In genomic region chr3:190595807-190596206, GRCh38 we compare ENCODE assay signal across 20 cellular contexts.
DNase-seq lines count a peak whose midpoint lies in the region; ATAC-seq and TF ChIP-seq lines count a peak whose summit lies in the region.
"Had no signal": no experiment of that assay in that cellular context is flagged by ENCODE, and none has a peak within 500 bp of the region (broad histone marks: within the 10 kb centered on the region; RNA-seq: fewer than 3 reads in every experiment).

No MANE protein-coding gene starts in this region.

- no peak for TF ChIP-seq EP300 in tibial nerve (IDR thresholded peaks at IDR 0.05)

- H3K27ac ChIP-seq in RWPE2 (ENCODE audit: poor library complexity, severe bottlenecking) (peak overlapping the region; percentile 16), right lobe of liver (peak overlapping the region; percentile 21 to 53 (median 22)), tibial nerve (no peak overlapping the region), thyroid gland (no peak overlapping the region)
- H3K27ac ChIP-seq: BLaER1, HL-60, SJSA1 had no signal

- H3K4me1 ChIP-seq in RWPE2 (ENCODE audit: insufficient read depth, poor library complexity, severe bottlenecking) (peaks cover 18% of the 10 kb centered on the region), right lobe of liver (peaks cover 0 to 25% (median 5%) of the 10 kb centered on the region in 4 donors), tibial nerve (no peaks in the 10 kb centered on the region), thyroid gland (peaks cover 8 to 13% of the 10 kb centered on the region in 2 donors)

- CTCF ChIA-PET in Calu3 (lab: Charles Lee) = interaction anchor here (0.6 to 1.4 kb wide), 7 partner anchors 10 to 101 kb away, joined by 3 to 5 read pairs (median 4); no protein-coding TSS in a partner anchor

- BruUV-seq in Calu3 (replicated peaks; lab: Mats Ljungman, UMichigan) = no TSS peak

- H3K9me3 ChIP-seq in RWPE2 (ENCODE audit: severe bottlenecking) (no peaks in the 10 kb centered on the region), right lobe of liver (no peaks in the 10 kb centered on the region), tibial nerve (no peaks in the 10 kb centered on the region), thyroid gland (no peaks in the 10 kb centered on the region)
- H3K9me3 ChIP-seq: SJSA1 had no signal

- ATAC-seq in RWPE2 (ENCODE audit: low read depth) (no peak), esophagus mucosa (peak; percentile 73), right lobe of liver (peak in 1 of 4 donors; percentile 31), GM21576 (IDR thresholded peaks at IDR 0.05; ENCODE audit: unreplicated experiment) (no peak), GM18858 (IDR thresholded peaks at IDR 0.05; ENCODE audit: unreplicated experiment) (no peak)
- ATAC-seq: HCT116, Right ventricle myocardium inferior had no signal

- no peaks in the 10 kb centered on the region for H3K27me3 Mint-ChIP-seq in Calu3 (ENCODE audit: unreplicated experiment)
- H3K27me3 Mint-ChIP-seq: CD4-positive, CD25-positive, alpha-beta regulatory T cell had no signal

- peaks cover 7% of the 10 kb centered on the region for H3K9me3 Mint-ChIP-seq in Calu3 (ENCODE audit: low read depth, unreplicated experiment)

- peak overlapping the region; percentile 87 for H3K27ac Mint-ChIP-seq in Calu3 (ENCODE audit: unreplicated experiment)
- H3K27ac Mint-ChIP-seq: CD4-positive, CD25-positive, alpha-beta regulatory T cell had no signal

- TF ChIP-seq CTCF in Calu3 (IDR thresholded peaks at IDR 0.05; ENCODE audit: unreplicated experiment) = no peak
- no peak for TF ChIP-seq CTCF in RWPE2 (IDR thresholded peaks at IDR 0.05; ENCODE audit: poor library complexity, severe bottlenecking)
- no peak for TF ChIP-seq CTCF in right lobe of liver (IDR thresholded peaks at IDR 0.05)
- no peak for TF ChIP-seq CTCF in tibial nerve (IDR thresholded peaks at IDR 0.05)
- no peak for TF ChIP-seq CTCF in thyroid gland (IDR thresholded peaks at IDR 0.05)

- no peaks in the 10 kb centered on the region for H3K27me3 ChIP-seq in RWPE2 (ENCODE audit: insufficient read depth, poor library complexity, severe bottlenecking)
- no peaks in the 10 kb centered on the region for H3K27me3 ChIP-seq in right lobe of liver
- H3K27me3 ChIP-seq in tibial nerve = no peaks in the 10 kb centered on the region
- no peaks in the 10 kb centered on the region for H3K27me3 ChIP-seq in thyroid gland
- H3K27me3 ChIP-seq: BLaER1, SJSA1 had no signal

- H3K36me3 Mint-ChIP-seq in Calu3 (ENCODE audit: insufficient read depth, unreplicated experiment) = peaks cover 28% of the 10 kb centered on the region

- H3K4me1 Mint-ChIP-seq in Calu3 (ENCODE audit: low read depth, unreplicated experiment) = peaks cover 78% of the 10 kb centered on the region

- H3K36me3 ChIP-seq in RWPE2 (ENCODE audit: low read depth) (peaks cover 32% of the 10 kb centered on the region), right lobe of liver (peaks cover 0 to 2% (median 0%) of the 10 kb centered on the region in 4 donors), tibial nerve (no peaks in the 10 kb centered on the region), thyroid gland (no peaks in the 10 kb centered on the region)
- H3K36me3 ChIP-seq: BLaER1, SJSA1 had no signal

- H3K4me3 ChIP-seq in RWPE2 (ENCODE audit: severe bottlenecking) = no peak overlapping the region
- H3K4me3 ChIP-seq in right lobe of liver = no peak overlapping the region
- H3K4me3 ChIP-seq in tibial nerve = no peak overlapping the region
- H3K4me3 ChIP-seq in thyroid gland (replicated peaks in 1 of 3) = no peak overlapping the region
- H3K4me3 ChIP-seq: BLaER1, SJSA1 had no signal

- intact Hi-C loops in Calu3 (cut with micrococcal nuclease; ENCODE audit: unreplicated experiment) (loop anchor here (1.0 to 2.0 kb wide), 2 partner anchors 30 to 79 kb away; no protein-coding TSS in a partner anchor), right lobe of liver (cut with DNase I) (no loop called here), thyroid gland (cut with DNase I) (no loop called here)

- no peak for TF ChIP-seq POLR2A in right lobe of liver (IDR thresholded peaks at IDR 0.05)
- TF ChIP-seq POLR2A in tibial nerve (IDR thresholded peaks at IDR 0.05) = no peak
- no peak for TF ChIP-seq POLR2A in thyroid gland (IDR thresholded peaks at IDR 0.05)

- DNase-seq in Calu3 (no peak), RWPE2 (ENCODE audit: low spot score) (no peak), right lobe of liver (no peak), tibial nerve (ENCODE audit: low spot score in 2 of 2) (no peak), thyroid gland (no peak)
- DNase-seq: CD4-positive, CD25-positive, alpha-beta regulatory T cell; NCI-H1694 treated with DMSO at 0.1 percent for 48 hours; NCI-H2081 treated with DMSO at 0.1 percent for 48 hours; NCI-H2171; NCI-H226; NCI-H510A; NCI-H774 had no signal

- WGBS in right lobe of liver (ENCODE audit: insufficient coverage, low coverage, low lambda C conversion rate, missing lambda C conversion rate) = 13% methylated on average over 2 of the region's 2 CpGs
- whole genome bisulfite sequencing in tibial nerve, 2 donors = 76 to 81% methylated on average over 2 of the region's 2 CpGs
- 89 to 95% methylated on average over 2 of the region's 2 CpGs for WGBS in thyroid gland, 2 donors

- peak overlapping the region; percentile 42 for H3K4me3 Mint-ChIP-seq in Calu3 (ENCODE audit: low read depth, unreplicated experiment)
- H3K4me3 Mint-ChIP-seq: CD4-positive, CD25-positive, alpha-beta regulatory T cell had no signal

Comparison
In these comparisons a context has a peak if more than half of its experiments do, and no peak if none do; other contexts are left out.
1. H3K27ac ChIP-seq: peak in RWPE2 (single experiment) and right lobe of liver (3 of 3); none in tibial nerve (0 of 4) and thyroid gland (0 of 3).